ENCODE assay signal across 18 cellular contexts in the genomic region with DNA sequence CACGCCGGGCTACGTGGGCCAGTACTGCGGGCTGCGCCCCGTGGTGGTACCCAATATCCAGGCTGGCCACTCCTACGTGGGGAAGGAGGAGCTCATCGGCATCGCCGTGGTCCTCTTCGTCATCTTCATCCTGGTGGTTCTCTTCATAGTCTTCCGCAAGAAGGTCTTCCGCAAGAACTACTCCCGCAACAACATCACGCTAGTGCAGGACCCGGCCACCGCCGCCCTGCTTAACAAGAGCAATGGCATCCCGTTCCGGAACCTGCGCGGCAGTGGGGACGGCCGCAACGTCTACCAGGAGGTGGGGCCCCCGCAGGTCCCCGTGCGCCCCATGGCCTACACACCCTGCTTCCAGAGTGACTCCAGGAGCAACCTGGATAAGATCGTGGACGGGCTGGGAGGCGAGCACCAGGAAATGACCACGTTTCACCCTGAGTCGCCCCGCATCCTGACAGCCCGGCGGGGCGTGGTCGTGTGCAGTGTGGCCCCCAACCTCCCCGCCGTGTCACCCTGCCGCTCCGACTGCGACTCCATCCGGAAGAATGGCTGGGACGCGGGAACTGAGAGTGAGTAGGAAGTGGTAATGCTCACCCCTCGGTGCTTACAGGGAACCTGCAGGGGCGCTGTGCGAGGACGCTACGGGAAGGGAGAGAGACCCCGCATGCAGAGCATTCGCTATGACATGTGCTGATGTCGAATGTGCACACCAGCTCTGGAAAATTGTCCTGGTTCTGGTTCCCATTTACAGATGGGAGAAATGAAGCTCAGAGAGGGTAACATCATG.
DNase-seq lines count a peak whose midpoint lies in the region; ATAC-seq, FAIRE-seq and TF ChIP-seq lines count a peak whose summit lies in the region.
"Had no signal": no experiment of that assay in that cellular context is flagged by ENCODE, and none has a peak within 500 bp of the region (broad histone marks: within the 10 kb centered on the region; RNA-seq: fewer than 3 reads in every experiment).

No MANE protein-coding gene starts in this region.

- no peak overlapping the region for H2BK5ac ChIP-seq in H1 (ENCODE audit: low read depth, low read length)

- H3K27me3 Mint-ChIP-seq in CD4-positive, alpha-beta memory T cell = peaks cover 0 to 2% of the 10 kb centered on the region in 2 donors
- no peaks in the 10 kb centered on the region for H3K27me3 Mint-ChIP-seq in activated naive CD8-positive, alpha-beta T cell treated with anti-CD3 and anti-CD28 coated beads, Interleukin-2, amount 50 U/mL, for 24 hours

- 93% methylated on average over 53 of the region's 54 CpGs; no CpG with 5 or more reads in 1 of the 2 experiments for WGBS in H1 (ENCODE audit: extremely low coverage in 1 of 2, insufficient coverage in 1 of 2, insufficient read length in 1 of 2, insufficient replicate concordance in 2 of 2, low coverage in 1 of 2, low lambda C conversion rate in 2 of 2, missing lambda C conversion rate in 1 of 2), 2 experiments
- WGBS in spleen, 5 donors = 92 to 97% (median 96%) methylated on average over 48 to 54 of the region's 54 CpGs

- H3K36me3 ChIP-seq in H1 (ENCODE audit: control insufficient read depth in 2 of 4, insufficient read depth in 4 of 4, low read length in 3 of 4) (peaks cover 0 to 5% (median 0%) of the 10 kb centered on the region in 4 experiments; a peak in 2 of 8 replicates), lower lobe of right lung (no peaks in the 10 kb centered on the region), spleen (no peaks in the 10 kb centered on the region)
- no peaks in the 10 kb centered on the region for H3K36me3 ChIP-seq in CD4-positive, alpha-beta memory T cell (ENCODE audit: insufficient read depth, low read length)

- H2AK5ac ChIP-seq in H1 (ENCODE audit: low read depth, low read length) = no peak overlapping the region

- DNase-seq in caudate nucleus (lab: John Stamatoyannopoulos, UW) = no peak
- no peak for DNase-seq in H1 (ENCODE audit: low read depth in 1 of 2, low spot score in 2 of 2)
- DNase-seq in lower lobe of right lung = peak; percentile 43
- peak; percentile 70 for DNase-seq in spleen
- no peak for DNase-seq in T1000 (lab: John Stamatoyannopoulos, UW)
- DNase-seq in CD4-positive, alpha-beta memory T cell = no peak
- DNase-seq in NCI-H2107 (lab: John Stamatoyannopoulos, UW) = no peak
- no peak for DNase-seq in activated naive CD8-positive, alpha-beta T cell treated with anti-CD3 and anti-CD28 coated beads, Interleukin-2, amount 50 U/mL, for 24 hours
- DNase-seq: C1 segment of cervical spinal cord; Caco-2; CD8-positive, alpha-beta T cell; DMS153; DND-41; GOT3; H7; HCEC 1CT had no signal

- no peak overlapping the region for H3K4ac ChIP-seq in H1 (replicated peaks; ENCODE audit: insufficient read length, low read depth, low read length)

- TF ChIP-seq EP300 in H1 (IDR thresholded peaks at IDR 0.05; ENCODE audit: borderline replicate concordance in 1 of 2, low read depth in 2 of 2, low read length in 2 of 2) = no peak

- no peaks in the 10 kb centered on the region for H3K36me3 Mint-ChIP-seq in CD4-positive, alpha-beta memory T cell
- no peaks in the 10 kb centered on the region for H3K36me3 Mint-ChIP-seq in activated naive CD8-positive, alpha-beta T cell treated with anti-CD3 and anti-CD28 coated beads, Interleukin-2, amount 50 U/mL, for 24 hours (ENCODE audit: low read depth)
- H3K36me3 Mint-ChIP-seq: CD8-positive, alpha-beta T cell had no signal

- H3K4me1 Mint-ChIP-seq in CD4-positive, alpha-beta memory T cell = peaks cover 0 to 1% (median under 1%) of the 10 kb centered on the region in 4 donors
- no peaks in the 10 kb centered on the region for H3K4me1 Mint-ChIP-seq in activated naive CD8-positive, alpha-beta T cell treated with anti-CD3 and anti-CD28 coated beads, Interleukin-2, amount 50 U/mL, for 24 hours

- H2BK12ac ChIP-seq in H1 (ENCODE audit: low read depth, low read length) = no peak overlapping the region

- H2AFZ ChIP-seq in H1 (ENCODE audit: low read length) = no peak overlapping the region

- no peak overlapping the region for H2BK20ac ChIP-seq in H1 (ENCODE audit: low read length)

- TF ChIP-seq RAD21 in H1 (IDR thresholded peaks at IDR 0.05 in 1 of 2, conservative IDR thresholded peaks at IDR 0.05 in 1 of 2; ENCODE audit: low read depth in 2 of 2, low read length in 2 of 2) = no peak

- H3K9ac ChIP-seq in H1 (replicated peaks in 1 of 4; ENCODE audit: extremely low read depth in 1 of 4, low read depth in 3 of 4, low read length in 3 of 4) = no peak overlapping the region

- H3K79me1 ChIP-seq in H1 (ENCODE audit: low read depth, low read length) = no peaks in the 10 kb centered on the region

- no peaks in the 10 kb centered on the region for H3K9me3 Mint-ChIP-seq in CD4-positive, alpha-beta memory T cell
- no peaks in the 10 kb centered on the region for H3K9me3 Mint-ChIP-seq in activated naive CD8-positive, alpha-beta T cell treated with anti-CD3 and anti-CD28 coated beads, Interleukin-2, amount 50 U/mL, for 24 hours
- H3K9me3 Mint-ChIP-seq: CD8-positive, alpha-beta T cell had no signal

- no peak overlapping the region for H3K14ac ChIP-seq in H1 (ENCODE audit: insufficient read length)

- H3K4me3 ChIP-seq in H1 (ENCODE audit: extremely low read depth in 1 of 4, insufficient read depth in 2 of 4, low read depth in 3 of 4, low read length in 4 of 4) (no peak overlapping the region), lower lobe of right lung (no peak overlapping the region), spleen (no peak overlapping the region)
- no peak overlapping the region for H3K4me3 ChIP-seq in CD4-positive, alpha-beta memory T cell (ENCODE audit: low read length in 2 of 2)

- no peaks in the 10 kb centered on the region for H3K27me3 ChIP-seq in H1 (replicated peaks in 1 of 4; ENCODE audit: control insufficient read depth in 3 of 4, extremely low read depth in 1 of 4, insufficient read depth in 3 of 4, low read length in 3 of 4)
- no peaks in the 10 kb centered on the region for H3K27me3 ChIP-seq in lower lobe of right lung (ENCODE audit: low read depth)
- H3K27me3 ChIP-seq in spleen (replicated peaks in 1 of 7) = no peaks in the 10 kb centered on the region
- no peaks in the 10 kb centered on the region for H3K27me3 ChIP-seq in CD4-positive, alpha-beta memory T cell (ENCODE audit: insufficient read depth, low read length)

- no peak overlapping the region for H4K5ac ChIP-seq in H1 (ENCODE audit: insufficient read length, low read depth, low read length)

- POLR2A ChIA-PET in H1 (lab: Charles Lee; ENCODE audit: partially characterized antibody) = interaction anchor here (0.7 kb wide), 1 partner anchor 612 kb away, joined by 3 read pairs; no protein-coding TSS in a partner anchor
- POLR2A ChIA-PET in CD4-positive, alpha-beta memory T cell (lab: Charles Lee; ENCODE audit: partially characterized antibody) = no interaction called here

- H3K56ac ChIP-seq in H1 (replicated peaks; ENCODE audit: insufficient read length, low read depth, low read length) = no peak overlapping the region

- H3K4me1 ChIP-seq in H1 (replicated peaks in 1 of 4; ENCODE audit: control insufficient read depth in 3 of 4, insufficient read depth in 4 of 4, low read length in 3 of 4) = peaks cover 0 to 6% (median under 1%) of the 10 kb centered on the region in 4 experiments; a peak in 2 of 7 replicates
- H3K4me1 ChIP-seq in lower lobe of right lung = no peaks in the 10 kb centered on the region
- no peaks in the 10 kb centered on the region for H3K4me1 ChIP-seq in spleen
- H3K4me1 ChIP-seq in CD4-positive, alpha-beta memory T cell (ENCODE audit: insufficient read depth, low read length) = no peaks in the 10 kb centered on the region
- H3K4me1 ChIP-seq: Caco-2 had no signal

- H3K4me2 ChIP-seq in H1 (ENCODE audit: insufficient read depth in 1 of 2, low read depth in 2 of 2, low read length in 2 of 2) = no peak overlapping the region

- H3K27ac Mint-ChIP-seq in CD4-positive, alpha-beta memory T cell = no peak overlapping the region
- no peak overlapping the region for H3K27ac Mint-ChIP-seq in activated naive CD8-positive, alpha-beta T cell treated with anti-CD3 and anti-CD28 coated beads, Interleukin-2, amount 50 U/mL, for 24 hours
- H3K27ac Mint-ChIP-seq: CD8-positive, alpha-beta T cell had no signal

- no peaks in the 10 kb centered on the region for H3K79me2 ChIP-seq in H1 (ENCODE audit: control insufficient read depth in 1 of 2, insufficient read depth in 2 of 2, low read length in 2 of 2)

- CTCF ChIA-PET in H1 (lab: Charles Lee; ENCODE audit: partially characterized antibody) = interaction anchor here (0.6 to 0.7 kb wide), 2 partner anchors 42 to 1227 kb away, joined by 3 read pairs; no protein-coding TSS in a partner anchor
- CTCF ChIA-PET in CD4-positive, alpha-beta memory T cell (lab: Charles Lee; ENCODE audit: partially characterized antibody) = no interaction called here

- no peak for FAIRE-seq in H1 (lab: Jason Lieb, UNC)
- FAIRE-seq: G401.6, GM12892 had no signal

- no peak overlapping the region for H3K18ac ChIP-seq in H1 (ENCODE audit: extremely low read depth, low read length)

- H3K9me3 ChIP-seq in H1 (ENCODE audit: insufficient read depth in 2 of 2, low read depth in 1 of 2, low read length in 1 of 2) (no peaks in the 10 kb centered on the region; a peak in 1 of 4 replicates), lower lobe of right lung (no peaks in the 10 kb centered on the region), spleen (no peaks in the 10 kb centered on the region)
- no peaks in the 10 kb centered on the region for H3K9me3 ChIP-seq in CD4-positive, alpha-beta memory T cell (ENCODE audit: control insufficient read depth in 1 of 2, low read length in 2 of 2)
- H3K9me3 ChIP-seq: Caco-2 had no signal

- no peak overlapping the region for H3K4me3 Mint-ChIP-seq in CD4-positive, alpha-beta memory T cell
- H3K4me3 Mint-ChIP-seq in activated naive CD8-positive, alpha-beta T cell treated with anti-CD3 and anti-CD28 coated beads, Interleukin-2, amount 50 U/mL, for 24 hours = no peak overlapping the region
- H3K4me3 Mint-ChIP-seq: CD8-positive, alpha-beta T cell had no signal

- no peaks in the 10 kb centered on the region for H4K20me1 ChIP-seq in H1 (replicated peaks in 1 of 2; ENCODE audit: control insufficient read depth in 1 of 2, insufficient read depth in 2 of 2, low read length in 2 of 2)

- no peak for ATAC-seq in lower lobe of right lung
- no peak for ATAC-seq in activated naive CD8-positive, alpha-beta T cell treated with anti-CD3 and anti-CD28 coated beads, Interleukin-2, amount 50 U/mL, for 24 hours
- ATAC-seq: CD8-positive, alpha-beta T cell had no signal

- intact Hi-C loops in lower lobe of right lung (cut with DNase I) = no loop called here
- intact Hi-C loops in spleen (cut with DNase I; ENCODE audit: low total_unique reads) = no loop called here
- intact Hi-C loops in CD4-positive, alpha-beta memory T cell (cut with micrococcal nuclease) = no loop called here

- no peak overlapping the region for H3K23ac ChIP-seq in H1 (ENCODE audit: insufficient read length)

- peak overlapping the region; percentile 53; the same call in 1 of the 2 replicates for H4K8ac ChIP-seq in H1 (ENCODE audit: extremely low read depth, insufficient read depth, low read length)

- TF ChIP-seq POLR2A in H1 (IDR thresholded peaks at IDR 0.05; ENCODE audit: control extremely low read depth in 1 of 2, low read depth in 2 of 2, low read length in 2 of 2) (no peak), spleen (IDR thresholded peaks at IDR 0.05) (no peak)

- no peak overlapping the region for H2BK15ac ChIP-seq in H1 (ENCODE audit: low read length)

- no peaks in the 10 kb centered on the region for H3K23me2 ChIP-seq in H1 (ENCODE audit: low read depth, low read length)

- H3K27ac ChIP-seq in caudate nucleus (ENCODE audit: low read depth, low read length) = peak overlapping the region; percentile 54
- no peak overlapping the region for H3K27ac ChIP-seq in H1 (ENCODE audit: low read depth, low read length)
- H3K27ac ChIP-seq in lower lobe of right lung = no peak overlapping the region
- H3K27ac ChIP-seq in spleen = no peak overlapping the region
- H3K27ac ChIP-seq in CD4-positive, alpha-beta memory T cell (ENCODE audit: low read depth, low read length) = no peak overlapping the region

- 0 out of 4 replicates have a peak, but pooled peaks of 1 of the 3 experiments have one; percentile 6 for TF ChIP-seq CTCF in H1 (IDR thresholded peaks at IDR 0.05; ENCODE audit: control extremely low read depth in 1 of 3, insufficient read depth in 1 of 3, low read depth in 1 of 3, low read length in 3 of 3)
- no peak for TF ChIP-seq CTCF in lower lobe of right lung (IDR thresholded peaks at IDR 0.05)
- no peak for TF ChIP-seq CTCF in spleen (IDR thresholded peaks at IDR 0.05 in 8 of 11, conservative IDR thresholded peaks at IDR 0.05 in 3 of 11)

- no peak overlapping the region for H2BK120ac ChIP-seq in H1 (replicated peaks; ENCODE audit: low read depth, low read length)

- no peak overlapping the region for H4K91ac ChIP-seq in H1 (replicated peaks; ENCODE audit: insufficient read length, low read length)

Comparison
In these comparisons a context has a peak if more than half of its experiments do, and no peak if none do; other contexts are left out.
1. DNase-seq: peak in lower lobe of right lung (single experiment) and spleen (single experiment); none in caudate nucleus (0 of 61), H1 (0 of 2), T1000 (single experiment), CD4-positive, alpha-beta memory T cell (0 of 5), NCI-H2107 (single experiment) and activated naive CD8-positive, alpha-beta T cell treated with anti-CD3 and anti-CD28 coated beads, Interleukin-2, amount 50 U/mL, for 24 hours (single experiment).